15 cellular contexts compared by ENCODE assay signal in genomic region chr1:201565024-201565730, GRCh38. TPM values are rescaled to one million over a fixed set of nuclear protein-coding genes. Genes with fewer than 3 reads are reported as not detected.
DNase-seq lines count a peak whose midpoint lies in the region; ATAC-seq and TF ChIP-seq lines count a peak whose summit lies in the region.
"Had no signal": no experiment of that assay in that cellular context is flagged by ENCODE, and none has a peak within 500 bp of the region (broad histone marks: within the 10 kb centered on the region; RNA-seq: fewer than 3 reads in every experiment).

No MANE protein-coding gene starts in this region.

- H3K27ac ChIP-seq in sigmoid colon, result peak overlapping the region in 3 of 4 donors; percentile 27 to 81 (median 64)
- H3K27ac ChIP-seq in body of pancreas, result no peak overlapping the region

- TF ChIP-seq POLR2A in sigmoid colon (IDR thresholded peaks at IDR 0.05) (no peak), body of pancreas (IDR thresholded peaks at IDR 0.05) (no peak)

- DNase-seq in G401 (ENCODE audit: low spot score), result peak; percentile 36
- DNase-seq in astrocyte of the hippocampus (ENCODE audit: low read depth, low spot score), result peak; percentile 74
- DNase-seq in hippocampal formation (lab: John Stamatoyannopoulos, UW), result peak; percentile 93 to 96
- peak; percentile 86 for DNase-seq in sigmoid colon
- DNase-seq in BE2C, result no peak
- DNase-seq in activated T-cell treated with anti-CD3 and anti-CD28 coated beads, Interleukin-2, amount 50 U/mL, for 1 hour, result no peak
- no peak for DNase-seq in body of pancreas
- DNase-seq: amniotic stem cell, DMS153, HFFc6, NCI-H1105 treated with DMSO at 0.1 percent for 48 hours, RPMI8226, T-cell had no signal

- H3K27me3 ChIP-seq in sigmoid colon (no peaks in the 10 kb centered on the region), BE2C (no peaks in the 10 kb centered on the region), body of pancreas (no peaks in the 10 kb centered on the region)

- no peaks in the 10 kb centered on the region for H3K36me3 ChIP-seq in sigmoid colon
- no peaks in the 10 kb centered on the region; the same call in 1 of the 2 replicates for H3K36me3 ChIP-seq in BE2C
- H3K36me3 ChIP-seq in body of pancreas (replicated peaks in 1 of 2; ENCODE audit: insufficient read depth in 1 of 2, low read depth in 2 of 2), result no peaks in the 10 kb centered on the region

- no peak overlapping the region for H3K4me3 ChIP-seq in sigmoid colon
- no peak overlapping the region for H3K4me3 ChIP-seq in BE2C (ENCODE audit: low read depth, low read length)
- no peak overlapping the region for H3K4me3 ChIP-seq in body of pancreas

- ATAC-seq in GM18498 (IDR thresholded peaks at IDR 0.05; ENCODE audit: unreplicated experiment) (no peak), body of pancreas (no peak)
- ATAC-seq: activated T-helper 17 cell treated with anti-CD3 and anti-CD28 coated beads, Interleukin-2, amount 50 U/mL, for 72 hours; T-cell had no signal

- H3K9me3 ChIP-seq in sigmoid colon, result no peaks in the 10 kb centered on the region
- H3K9me3 ChIP-seq in BE2C, result no peaks in the 10 kb centered on the region
- H3K9me3 ChIP-seq in body of pancreas, result no peaks in the 10 kb centered on the region

- H3K4me1 ChIP-seq in sigmoid colon (peaks cover 0 to 63% (median 45%) of the 10 kb centered on the region in 4 donors), BE2C (peaks cover 9% of the 10 kb centered on the region), body of pancreas (no peaks in the 10 kb centered on the region)

- TF ChIP-seq EP300 in sigmoid colon (IDR thresholded peaks at IDR 0.05), result no peak

- in situ Hi-C loops in G401 (cut with HindIII; ENCODE audit: low sequenced_read_pairs), result no loop called here

- WGBS in sigmoid colon, 2 donors, result 85 to 88% methylated on average over 12 of the region's 12 CpGs
- 87 to 88% methylated on average over 11 to 12 of the region's 12 CpGs for WGBS in body of pancreas, 2 donors

- intact Hi-C loops in sigmoid colon (cut with DNase I) (no loop called here), body of pancreas (cut with DNase I) (no loop called here)

- TF ChIP-seq CTCF in sigmoid colon (IDR thresholded peaks at IDR 0.05) (no peak), BE2C (IDR thresholded peaks at IDR 0.05; ENCODE audit: low read depth, low read length) (no peak), body of pancreas (IDR thresholded peaks at IDR 0.05) (no peak)

RNA-seq across cellular contexts. Expression of gene NAV1, which starts 26.2 kb away (rescaled TPM):
- total RNA-seq in G401 (2014; rRNA removed; shearing (Covaris generic)), result 14.4 and 20.0 TPM in 2 replicates
- total RNA-seq in sigmoid colon (10 to 100 TPM; 17.1 to 44.9 (median 20.9) TPM), body of pancreas (10 to 100 TPM; 11.5 to 13.7 TPM)
- 1 to 10 TPM; 1.8 to 8.2 (median 3.0) TPM for polyA plus RNA-seq in sigmoid colon
- 41.3 TPM for polyA plus RNA-seq in BE2C (2012; ENCODE audit: insufficient read depth, insufficient read length, low read depth)

RNA-seq across cellular contexts. Expression of gene CSRP1, which starts 58.3 kb away (rescaled TPM):
- 176 and 198 TPM in 2 replicates for total RNA-seq in G401 (2014; rRNA removed; shearing (Covaris generic))
- 1,000 to 10,000 TPM; 4,737 to 8,467 (median 6,048) TPM for total RNA-seq in sigmoid colon
- polyA plus RNA-seq in sigmoid colon, result 100 to 1,000 TPM; 189 to 296 (median 264) TPM
- polyA plus RNA-seq in BE2C (2012; ENCODE audit: insufficient read depth, insufficient read length, low read depth), result 78.3 TPM
- total RNA-seq in body of pancreas, result 100 to 1,000 TPM; 127 to 245 TPM

Comparison
In these comparisons a context has a peak if more than half of its experiments do, and no peak if none do; other contexts are left out.
1. DNase-seq: peak in G401 (single experiment), astrocyte of the hippocampus (single experiment), hippocampal formation (2 of 2) and sigmoid colon (single experiment); none in BE2C (single experiment), activated T-cell treated with anti-CD3 and anti-CD28 coated beads, Interleukin-2, amount 50 U/mL, for 1 hour (single experiment) and body of pancreas (0 of 4).
2. H3K27ac ChIP-seq: peak in sigmoid colon (3 of 4); none in body of pancreas (0 of 4).
3. RNA of gene CSRP1, which starts 58.3 kb away (total RNA-seq): 4,737 to 8,467 TPM in sigmoid colon; 127 to 245 TPM in body of pancreas and 176 to 198 TPM in G401; every median in the first group is over 10 times any median in the second.